ENCODE assay signal across 8 cellular contexts in genomic region chr15:74541494-74542191, GRCh38. TPM values are rescaled to one million over a fixed set of nuclear protein-coding genes. Genes with fewer than 3 reads are reported as not detected.
DNase-seq lines count a peak whose midpoint lies in the region; ATAC-seq and TF ChIP-seq lines count a peak whose summit lies in the region.

No MANE protein-coding gene starts in this region.

- H3K4me1 Mint-ChIP-seq in activated T-helper 17 cell treated with anti-CD3 and anti-CD28 coated beads, Interleukin-2, amount 50 U/mL, for 72 hours = peaks cover 51% of the 10 kb centered on the region

- no TSS peak for BruUV-seq in Panc1 (replicated peaks; lab: Mats Ljungman, UMichigan)

- H3K4me1 ChIP-seq in Panc1 (ENCODE audit: control insufficient read depth, insufficient read depth, low read length) (peaks cover 35% of the 10 kb centered on the region), psoas muscle (peaks cover 30% of the 10 kb centered on the region), aorta (ENCODE audit: control insufficient read depth in 1 of 2, insufficient read depth in 2 of 2, low read length in 2 of 2) (no peaks in the 10 kb centered on the region)

- intact Hi-C loops in Panc1 (cut with micrococcal nuclease; ENCODE audit: unreplicated experiment) = loop anchor here (5.0 kb wide), 1 partner anchor 159 kb away; no protein-coding TSS in a partner anchor
- intact Hi-C loops in psoas muscle (cut with DNase I) = loop anchor here (2.0 to 10.0 kb wide), 4 partner anchors 71 to 81 kb away; partner anchors contain the start of genes UBL7 (in 2 of the 2) and CLK3 (in 1 of the 2)
- intact Hi-C loops in aorta (cut with DNase I) = loop anchor here (2.0 to 5.0 kb wide), 2 partner anchors 73 to 76 kb away; partner anchors contain the start of gene CLK3 (in 2 of the 2)

- peaks cover 52% of the 10 kb centered on the region for H3K36me3 Mint-ChIP-seq in activated T-helper 17 cell treated with anti-CD3 and anti-CD28 coated beads, Interleukin-2, amount 50 U/mL, for 72 hours (ENCODE audit: low read depth)

- TF ChIP-seq CTCF in Panc1 (IDR thresholded peaks at IDR 0.05) (no peak), psoas muscle (IDR thresholded peaks at IDR 0.05) (no peak)

- peak overlapping the region; percentile 99 for H3K4me3 Mint-ChIP-seq in activated T-helper 17 cell treated with anti-CD3 and anti-CD28 coated beads, Interleukin-2, amount 50 U/mL, for 72 hours

- 3 to 6% (median 3%) methylated on average over 21 of the region's 21 CpGs for WGBS in psoas muscle, 3 donors
- 2 to 3% methylated on average over 21 of the region's 21 CpGs for WGBS in aorta, 2 donors

- H3K27me3 ChIP-seq in Panc1 (ENCODE audit: control insufficient read depth, insufficient read depth, low read length) (no peaks in the 10 kb centered on the region), psoas muscle (ENCODE audit: insufficient read depth in 3 of 3, low read length in 2 of 3) (no peaks in the 10 kb centered on the region), aorta (ENCODE audit: control insufficient read depth in 1 of 2, insufficient read depth in 2 of 2, low read length in 1 of 2) (no peaks in the 10 kb centered on the region)

- H3K9me3 ChIP-seq in Panc1 (ENCODE audit: control insufficient read depth, insufficient read depth, low read depth, low read length) (no peaks in the 10 kb centered on the region), psoas muscle (no peaks in the 10 kb centered on the region), aorta (ENCODE audit: control insufficient read depth, low read length) (no peaks in the 10 kb centered on the region)

- DNase-seq in NCI-H526 (lab: John Stamatoyannopoulos, UW) (peak; percentile 27 to 48), NCI-H526 treated with DMSO at 0.1 percent for 48 hours (lab: John Stamatoyannopoulos, UW) (no peak), Panc1 (ENCODE audit: low read depth, low spot score) (no peak), germinal center (ENCODE audit: low spot score) (peak; percentile 24), psoas muscle (peak in 1 of 2 donors; percentile 30), aorta (peak in 1 of 2 donors; percentile 54)

- H3K27ac ChIP-seq in Panc1 (ENCODE audit: low read length) = peak overlapping the region; percentile 79
- H3K27ac ChIP-seq in psoas muscle = peak overlapping the region; percentile 85
- H3K27ac ChIP-seq in aorta (ENCODE audit: low read depth in 1 of 2, low read length in 2 of 2) = peak overlapping the region in 1 of 2 donors; percentile 19

- H3K27ac Mint-ChIP-seq in activated T-helper 17 cell treated with anti-CD3 and anti-CD28 coated beads, Interleukin-2, amount 50 U/mL, for 72 hours = peak overlapping the region; percentile 94

- peaks cover 2% of the 10 kb centered on the region; the same call in 1 of the 2 replicates for H3K36me3 ChIP-seq in Panc1 (ENCODE audit: control insufficient read depth, insufficient read depth, low read length)
- H3K36me3 ChIP-seq in psoas muscle (ENCODE audit: insufficient read depth in 1 of 2, low read depth in 1 of 2) = no peaks in the 10 kb centered on the region
- H3K36me3 ChIP-seq in aorta (ENCODE audit: control insufficient read depth in 1 of 2, insufficient read depth in 2 of 2, low read length in 1 of 2) = peaks cover 0 to 2% of the 10 kb centered on the region in 2 donors

- POLR2A ChIA-PET in Panc1 (lab: Charles Lee) = interaction anchor here (1.0 kb wide), 1 partner anchor 56 kb away, joined by 4 read pairs; no protein-coding TSS in a partner anchor

- in situ Hi-C loops in Panc1 (cut with HindIII; ENCODE audit: low pct_unique_long_range_greater_than_20kb, low sequenced_read_pairs) = no loop called here

- H3K27me3 Mint-ChIP-seq in activated T-helper 17 cell treated with anti-CD3 and anti-CD28 coated beads, Interleukin-2, amount 50 U/mL, for 72 hours = no peaks in the 10 kb centered on the region

- peak overlapping the region; percentile 83 to 91 for H3K4me3 ChIP-seq in Panc1 (ENCODE audit: low read depth in 2 of 2, low read length in 2 of 2)
- peak overlapping the region; percentile 93 for H3K4me3 ChIP-seq in psoas muscle
- peak overlapping the region; percentile 88 to 90 for H3K4me3 ChIP-seq in aorta (ENCODE audit: low read length in 2 of 2)

- no peaks in the 10 kb centered on the region for H3K9me3 Mint-ChIP-seq in activated T-helper 17 cell treated with anti-CD3 and anti-CD28 coated beads, Interleukin-2, amount 50 U/mL, for 72 hours

- CTCF ChIA-PET in Panc1 (lab: Charles Lee) = interaction anchor here (0.6 kb wide), 1 partner anchor 119 kb away, joined by 10 read pairs; no protein-coding TSS in a partner anchor

- ATAC-seq in HG03066 (IDR thresholded peaks at IDR 0.05; ENCODE audit: low read depth, unreplicated experiment) = peak; percentile 44
- ATAC-seq in Panc1 = peak; percentile 31
- ATAC-seq in activated T-helper 17 cell treated with anti-CD3 and anti-CD28 coated beads, Interleukin-2, amount 50 U/mL, for 72 hours (replicated peaks) = peak; percentile 55
- peak in 3 of 4 donors; percentile 25 to 49 (median 38) for ATAC-seq in psoas muscle
- no peak for ATAC-seq in aorta (ENCODE audit: low FRiP score)

RNA-seq across cellular contexts. Expression of gene ARID3B, which starts 0.6 kb away (rescaled TPM):
- total RNA-seq in Panc1 (2021; ENCODE audit: unreplicated experiment) (12.7 TPM), psoas muscle (1 to 10 TPM; 1.8 to 4.7 (median 2.9) TPM), aorta (10 to 100 TPM; 10.9 to 11.7 TPM)
- 9.6 TPM for polyA plus RNA-seq in Panc1 (2012; ENCODE audit: insufficient read length)
- total RNA-seq in activated T-helper 17 cell treated with anti-CD3 and anti-CD28 coated beads, Interleukin-2, amount 50 U/mL, for 72 hours = 10 to 100 TPM; 40.3 to 43.9 TPM
- polyA plus RNA-seq in psoas muscle (1 to 10 TPM; 2.5 to 5.5 (median 4.7) TPM), aorta (1 to 10 TPM; 1.8 to 4.8 TPM)

Comparison
In these comparisons a context has a peak if more than half of its experiments do, and no peak if none do; other contexts are left out.
1. DNase-seq: peak in NCI-H526 (2 of 2) and germinal center (single experiment); none in NCI-H526 treated with DMSO at 0.1 percent for 48 hours (single experiment) and Panc1 (single experiment).
2. Peak in every context shown above with its lines, with median percentiles within 50 percentile points of each other: H3K4me3 ChIP-seq.